ENCODE assay signal across 15 cellular contexts in the genomic region with DNA sequence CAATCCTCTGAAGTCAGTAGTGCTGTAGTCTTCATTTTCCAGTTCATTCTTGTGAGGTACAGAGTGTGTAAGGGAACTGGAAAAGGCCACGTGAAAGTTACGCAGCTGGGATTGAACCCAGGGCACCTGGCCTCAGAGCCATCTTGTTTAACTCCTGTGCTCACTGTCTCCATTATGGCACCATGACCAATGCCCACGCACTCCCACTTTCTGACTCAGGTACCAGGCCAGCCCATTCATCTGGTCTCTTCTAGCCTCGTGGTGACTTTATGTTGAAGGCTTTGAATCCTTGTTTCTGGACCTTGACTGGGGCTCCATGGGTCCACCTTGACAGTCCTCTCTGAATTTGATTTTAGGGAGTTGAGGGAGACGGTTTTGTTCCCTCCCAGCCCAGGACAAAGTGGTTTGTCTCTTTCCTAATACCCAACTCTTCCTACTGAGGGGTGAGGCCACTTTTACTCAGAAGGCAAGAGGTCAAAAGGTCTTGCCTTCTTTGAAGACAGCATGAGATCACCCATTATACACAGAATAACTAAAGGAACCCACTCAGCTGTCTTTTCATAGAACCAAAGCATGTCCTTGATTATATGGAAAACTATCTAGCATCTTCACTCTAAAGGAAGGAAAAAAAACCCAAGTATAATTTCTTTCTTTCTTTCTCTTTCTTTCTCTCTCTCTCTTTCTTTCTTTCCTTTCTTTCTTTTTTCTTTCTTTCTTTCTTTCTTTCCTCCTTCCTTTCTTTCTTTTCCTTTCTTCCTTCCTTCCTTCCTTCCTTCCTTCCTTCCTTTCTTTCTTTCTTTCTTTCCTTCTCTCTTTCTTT. TPM values are rescaled to one million over a fixed set of nuclear protein-coding genes. Genes with fewer than 3 reads are reported as not detected.
DNase-seq lines count a peak whose midpoint lies in the region; ATAC-seq, FAIRE-seq and TF ChIP-seq lines count a peak whose summit lies in the region.
"Had no signal": no experiment of that assay in that cellular context is flagged by ENCODE, and none has a peak within 500 bp of the region (broad histone marks: within the 10 kb centered on the region; RNA-seq: fewer than 3 reads in every experiment).

No MANE protein-coding gene starts in this region.

- H3K4me3 ChIP-seq in HepG2 (replicated peaks in 1 of 3; ENCODE audit: insufficient read depth in 1 of 3, low read depth in 2 of 3, low read length in 3 of 3) (no peak overlapping the region), right lobe of liver (no peak overlapping the region), left lung (no peak overlapping the region)
- H3K4me3 ChIP-seq: Peyer's patch had no signal

- no peak overlapping the region for H2AFZ ChIP-seq in HepG2 (ENCODE audit: low read length)

- H3K9me3 ChIP-seq in HepG2 (ENCODE audit: low read length) (no peaks in the 10 kb centered on the region), right lobe of liver (no peaks in the 10 kb centered on the region), left lung (no peaks in the 10 kb centered on the region)
- H3K9me3 ChIP-seq: Peyer's patch had no signal

- in situ Hi-C loops in HepG2 (cut with HindIII; ENCODE audit: extremely low pct_ligation_motif_present, low pct_unique_long_range_greater_than_20kb) = no loop called here

- intact Hi-C loops in HepG2 (cut with micrococcal nuclease; ENCODE audit: unreplicated experiment) = no loop called here
- intact Hi-C loops in right lobe of liver (cut with DNase I) = loop anchor here in 1 of 2 donors (10.0 kb wide), 1 partner anchor 129 kb away; no protein-coding TSS in a partner anchor
- intact Hi-C loops in left lung (cut with DNase I) = no loop called here

- BruUV-seq in HepG2 (replicated peaks; lab: Mats Ljungman, UMichigan) = no TSS peak

- H3K4me1 ChIP-seq in HepG2 (ENCODE audit: insufficient read depth, low read length) (no peaks in the 10 kb centered on the region), right lobe of liver (no peaks in the 10 kb centered on the region), left lung (no peaks in the 10 kb centered on the region)
- H3K4me1 ChIP-seq: Peyer's patch had no signal

- no peak for ATAC-seq in HepG2
- ATAC-seq in right lobe of liver = no peak
- peak; percentile 47 for ATAC-seq in left lung
- ATAC-seq in HG03196 (IDR thresholded peaks at IDR 0.05; ENCODE audit: unreplicated experiment) = no peak
- ATAC-seq: Right ventricle myocardium inferior had no signal

- no peaks in the 10 kb centered on the region for H4K20me1 ChIP-seq in HepG2 (ENCODE audit: insufficient read depth, low read length)

- H3K27me3 ChIP-seq in HepG2 (ENCODE audit: control insufficient read depth in 1 of 2, insufficient read depth in 2 of 2, low read length in 2 of 2) = peaks cover 5 to 69% of the 10 kb centered on the region in 2 experiments; a peak in 4 of 5 replicates
- H3K27me3 ChIP-seq in right lobe of liver = no peaks in the 10 kb centered on the region
- H3K27me3 ChIP-seq in left lung = no peaks in the 10 kb centered on the region
- H3K27me3 ChIP-seq: Peyer's patch had no signal

- FAIRE-seq in HepG2 (lab: Jason Lieb, UNC) = no peak

- no peak overlapping the region for H3K9ac ChIP-seq in HepG2 (ENCODE audit: insufficient read depth, low read depth, low read length)

- DNase-seq in HepG2 (ENCODE audit: low spot score) = no peak
- no peak for DNase-seq in right lobe of liver
- peak; percentile 10 for DNase-seq in UCSD-AML1 (lab: John Stamatoyannopoulos, UW; ENCODE audit: unreplicated experiment)
- no peak for DNase-seq in left lung
- DNase-seq in DMS79 treated with DMSO at 0.1 percent for 48 hours (lab: John Stamatoyannopoulos, UW) = no peak
- DNase-seq in SKM-1 treated with dmso at 0.1 percent for 144 hours (lab: John Stamatoyannopoulos, UW; ENCODE audit: unreplicated experiment) = no peak
- DNase-seq: Calu3; CD4-positive, alpha-beta T cell; H9; NCI-H1092; NCI-H510A treated with DMSO at 0.1 percent for 48 hours; Peyer's patch had no signal

- no peak for TF ChIP-seq RAD21 in HepG2 (CRISPR knock-in tag; IDR thresholded peaks at IDR 0.05)

- H3K36me3 ChIP-seq in HepG2 (replicated peaks in 1 of 2; ENCODE audit: control insufficient read depth in 1 of 2, insufficient read depth in 2 of 2, low read length in 2 of 2) (no peaks in the 10 kb centered on the region), right lobe of liver (no peaks in the 10 kb centered on the region), left lung (no peaks in the 10 kb centered on the region)
- H3K36me3 ChIP-seq: Peyer's patch had no signal

- no peak for TF ChIP-seq POLR2A in HepG2 (IDR thresholded peaks at IDR 0.05; ENCODE audit: insufficient read depth in 1 of 2, low read depth in 2 of 2, low read length in 2 of 2)
- no peak for TF ChIP-seq POLR2A in right lobe of liver (IDR thresholded peaks at IDR 0.05)

- H3K27ac ChIP-seq in HepG2 (ENCODE audit: extremely low read length, insufficient read depth, low read length) = no peak overlapping the region
- no peak overlapping the region for H3K27ac ChIP-seq in right lobe of liver
- no peak overlapping the region for H3K27ac ChIP-seq in left lung
- H3K27ac ChIP-seq: HL-60, Peyer's patch had no signal

- TF ChIP-seq CTCF in HepG2 (CRISPR knock-in tag; IDR thresholded peaks at IDR 0.05) (no peak), right lobe of liver (IDR thresholded peaks at IDR 0.05) (no peak), left lung (IDR thresholded peaks at IDR 0.05) (no peak)

- no peaks in the 10 kb centered on the region for H3K79me2 ChIP-seq in HepG2 (ENCODE audit: insufficient read depth, low read length)

- no peak overlapping the region for H3K4me2 ChIP-seq in HepG2 (ENCODE audit: low read depth, low read length)

- WGBS in HepG2 (ENCODE audit: low lambda C conversion rate) = 9% methylated on average over 5 of the region's 5 CpGs
- 77% methylated on average over 3 of the region's 5 CpGs for WGBS in right lobe of liver (ENCODE audit: insufficient coverage, low coverage, low lambda C conversion rate, missing lambda C conversion rate)

- POLR2A ChIA-PET in HepG2 (lab: Yijun Ruan, JAX) = no interaction called here

- CTCF ChIA-PET in HepG2 (lab: Yijun Ruan, JAX; ENCODE audit: low intra/inter-chr PET ratio, low total read pairs) = no interaction called here

- TF ChIP-seq EP300 in HepG2 (IDR thresholded peaks at IDR 0.05; ENCODE audit: low read depth in 2 of 2, low read length in 2 of 2) = no peak
- TF ChIP-seq EP300 in HepG2 (CRISPR knock-in tag; IDR thresholded peaks at IDR 0.05; ENCODE audit: borderline replicate concordance) = no peak

TF ChIP-seq in HepG2, 621 proteins besides CTCF, POLR2A, EP300 and RAD21 (continues in another document):
- TF ChIP-seq ZNF619 (CRISPR knock-in tag; IDR thresholded peaks at IDR 0.05) (no peak), SRSF9 (IDR thresholded peaks at IDR 0.05; ENCODE audit: borderline replicate concordance, insufficient read depth, low read depth, low read length, poor library complexity, severe bottlenecking) (peak; percentile 81), SOX6 (IDR thresholded peaks at IDR 0.05) (0 out of 2 replicates have a peak, but pooled peaks have one; percentile 17), SOX6 (CRISPR knock-in tag; IDR thresholded peaks at IDR 0.05) (no peak)
- TF ChIP-seq, protein P1, sequence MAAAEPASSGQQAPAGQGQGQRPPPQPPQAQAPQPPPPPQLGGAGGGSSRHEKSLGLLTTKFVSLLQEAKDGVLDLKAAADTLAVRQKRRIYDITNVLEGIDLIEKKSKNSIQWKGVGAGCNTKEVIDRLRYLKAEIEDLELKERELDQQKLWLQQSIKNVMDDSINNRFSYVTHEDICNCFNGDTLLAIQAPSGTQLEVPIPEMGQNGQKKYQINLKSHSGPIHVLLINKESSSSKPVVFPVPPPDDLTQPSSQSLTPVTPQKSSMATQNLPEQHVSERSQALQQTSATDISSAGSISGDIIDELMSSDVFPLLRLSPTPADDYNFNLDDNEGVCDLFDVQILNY (CRISPR knock-in tag; conservative IDR thresholded peaks at IDR 0.05) = no peak

RNA-seq across cellular contexts. Expression of gene OTOA, which starts 50.0 kb away (rescaled TPM):
- 0.11 and 0.15 TPM in 2 replicates for total RNA-seq in HepG2 (2016; rRNA removed; fragmentation: Illumina TruSeq; extraction: Trizol)
- total RNA-seq in HepG2 (2016; cell fraction: cytosol; rRNA removed; fragmentation: Illumina TruSeq; extraction: Trizol; ENCODE audit: low read depth) = 0.09 and 0.10 TPM in 2 replicates
- total RNA-seq in HepG2 (2016; cell fraction: insoluble cytoplasmic fraction; rRNA removed; fragmentation: Illumina TruSeq; extraction: Trizol) = 0.06 and 0.11 TPM in 2 replicates
- 0.10 TPM in 1 of 2 replicates, not detected in the other for total RNA-seq in HepG2 (2016; cell fraction: membrane; rRNA removed; fragmentation: Illumina TruSeq; extraction: Trizol)
- 0.40 and 0.50 TPM in 2 replicates for total RNA-seq in HepG2 (2016; cell fraction: nucleus; rRNA removed; fragmentation: Illumina TruSeq; extraction: Trizol)
- polyA plus RNA-seq in HepG2 (2011; rRNA removed) = 0.01 and 0.05 TPM in 2 replicates
- polyA plus RNA-seq in HepG2 (2011; cell fraction: cytosol; rRNA removed) = 0.04 and 0.09 TPM in 2 replicates
- 0.06 and 0.10 TPM in 2 replicates for polyA plus RNA-seq in HepG2 (2011; cell fraction: nucleus; rRNA removed)
- polyA plus RNA-seq in HepG2 (2012) = 0.04 TPM in 1 of 2 replicates, not detected in the other
- polyA plus RNA-seq in HepG2 (2016; cell fraction: cytosol; fragmentation: Illumina TruSeq; extraction: Trizol; ENCODE audit: low read depth) = 0.05 TPM in 1 of 2 replicates, not detected in the other
- polyA plus RNA-seq in HepG2 (2016; cell fraction: insoluble cytoplasmic fraction; fragmentation: Illumina TruSeq; extraction: Trizol; ENCODE audit: low read depth) = 0.08 TPM in 1 of 2 replicates, not detected in the other
- 0.06 TPM in 1 of 2 replicates, not detected in the other for polyA plus RNA-seq in HepG2 (2016; cell fraction: membrane; fragmentation: Illumina TruSeq; extraction: Trizol; ENCODE audit: low read depth)
- polyA plus RNA-seq in HepG2 (2016; cell fraction: nucleus; fragmentation: Illumina TruSeq; extraction: Trizol; ENCODE audit: insufficient read depth, low read depth) = 0.20 and 0.56 TPM in 2 replicates
- 0.05 TPM in 1 of 2 replicates, not detected in the other for polyA minus RNA-seq in HepG2 (2011; rRNA and poly(A)+ RNA removed; ENCODE audit: low replicate concordance)
- polyA minus RNA-seq in HepG2 (2011; cell fraction: cytosol; rRNA and poly(A)+ RNA removed) = not detected in 2 replicates
- polyA minus RNA-seq in HepG2 (2011; cell fraction: nucleus; rRNA and poly(A)+ RNA removed) = 0.25 and 0.26 TPM in 2 replicates
- total RNA-seq in right lobe of liver = under 1 TPM in 4 of 6 experiments, not detected in 2; 0.12 to 0.25 (median 0.17) TPM
- total RNA-seq in left lung = 1 to 10 TPM in 1 of 2 donors, under 1 TPM in 1; 0.97 to 1.1 TPM
- total RNA-seq: Peyer's patch, Right ventricle myocardium inferior had no signal
